In genomic region chrX:31110657-31111056, GRCh38 we compare ENCODE assay signal across 29 cellular contexts. TPM values are rescaled to one million over a fixed set of nuclear protein-coding genes. Genes with fewer than 3 reads are reported as not detected.
A peak's percentile ranks its signal among the peaks of the same experiment; 100 is the strongest.
DNase-seq lines count a peak whose midpoint lies in the region; ATAC-seq, FAIRE-seq and TF ChIP-seq lines count a peak whose summit lies in the region.
"Had no signal": no experiment of that assay in that cellular context is flagged by ENCODE, and none has a peak within 500 bp of the region (broad histone marks: within the 10 kb centered on the region; RNA-seq: fewer than 3 reads in every experiment).

No MANE protein-coding gene starts in this region.

- CTCF ChIA-PET in SK-N-SH (lab: Yijun Ruan, JAX): no interaction called here

- H3K4me1 ChIP-seq in SK-N-SH (ENCODE audit: control insufficient read depth in 1 of 2, insufficient read depth in 2 of 2, low read depth in 1 of 2, low read length in 1 of 2) (no peaks in the 10 kb centered on the region), trophoblast cell (ENCODE audit: control insufficient read depth in 1 of 2, insufficient read depth in 2 of 2, low read length in 2 of 2) (no peaks in the 10 kb centered on the region)
- H3K4me1 ChIP-seq: BE2C, BLaER1 had no signal

- H3K36me3 ChIP-seq in SK-N-SH (replicated peaks in 1 of 2; ENCODE audit: control insufficient read depth in 1 of 2, insufficient read depth in 2 of 2, low read length in 1 of 2) (no peaks in the 10 kb centered on the region), bronchial epithelial cell (ENCODE audit: control insufficient read depth, insufficient read depth, low read length) (no peaks in the 10 kb centered on the region), trophoblast cell (ENCODE audit: control insufficient read depth in 1 of 2, insufficient read depth in 2 of 2, low read length in 2 of 2) (no peaks in the 10 kb centered on the region)
- H3K36me3 ChIP-seq: BE2C, BLaER1 had no signal

- H4K12ac ChIP-seq in trophoblast cell (ENCODE audit: low read depth, low read length): no peak overlapping the region

- no peak overlapping the region for H3K4ac ChIP-seq in trophoblast cell (ENCODE audit: low read depth, low read length)

- H3F3A ChIP-seq in SK-N-SH (replicated peaks; ENCODE audit: insufficient read depth): no peaks in the 10 kb centered on the region

- H3K4me2 ChIP-seq in SK-N-SH (no peak overlapping the region), trophoblast cell (ENCODE audit: low read length) (no peak overlapping the region)
- H3K4me2 ChIP-seq: BLaER1 had no signal

- no peak overlapping the region for H2AFZ ChIP-seq in SK-N-SH (ENCODE audit: low read depth)
- H2AFZ ChIP-seq in trophoblast cell (ENCODE audit: insufficient read depth, low read length, poor library complexity): no peak overlapping the region

- no peak for DNase-seq in SK-N-SH
- DNase-seq in bronchial epithelial cell (ENCODE audit: low read depth): peak; percentile 24
- DNase-seq in trophoblast cell: no peak
- DNase-seq: 8988T; ACHN; BE2C; C1 segment of cervical spinal cord; CD4-positive, alpha-beta memory T cell; CD4-positive, CD25-positive, alpha-beta regulatory T cell; CD8-positive, alpha-beta memory T cell; COR-L47; DMS 273 treated with DMSO at 0.1 percent for 48 hours; DMS153; DMS79; DND-41; EL; GDM1 had no signal

- H3K27ac ChIP-seq in SK-N-SH (ENCODE audit: low read depth in 2 of 2, low read length in 1 of 2): peak overlapping the region in 1 of 2 experiments; percentile 43; a peak in 1 of 4 replicates
- H3K27ac ChIP-seq in trophoblast cell (ENCODE audit: low read depth, low read length): no peak overlapping the region
- H3K27ac ChIP-seq: BLaER1 had no signal

- H3K9me3 ChIP-seq in SK-N-SH (no peaks in the 10 kb centered on the region), trophoblast cell (ENCODE audit: insufficient read depth, low read depth, low read length) (no peaks in the 10 kb centered on the region)
- H3K9me3 ChIP-seq: BE2C had no signal

- no peak overlapping the region for H2AK5ac ChIP-seq in trophoblast cell (ENCODE audit: low read length)

- H2BK5ac ChIP-seq in trophoblast cell (ENCODE audit: low read depth, low read length, poor library complexity): no peak overlapping the region

- no peak overlapping the region for H3K23ac ChIP-seq in trophoblast cell (ENCODE audit: low read length)

- H3K27me3 ChIP-seq in SK-N-SH (ENCODE audit: insufficient read depth): no peaks in the 10 kb centered on the region
- no peaks in the 10 kb centered on the region for H3K27me3 ChIP-seq in bronchial epithelial cell (ENCODE audit: control insufficient read depth, insufficient read depth, low read length)
- no peaks in the 10 kb centered on the region for H3K27me3 ChIP-seq in trophoblast cell (ENCODE audit: insufficient read depth, low read length)
- H3K27me3 ChIP-seq: BE2C had no signal

- no peak for ATAC-seq in SK-N-SH treated with all-trans-retinoic acid at 6 μM for 48 hours
- no peak for ATAC-seq in HG03432 (IDR thresholded peaks at IDR 0.05; ENCODE audit: unreplicated experiment)
- ATAC-seq: GM12878 had no signal

- TF ChIP-seq CTCF in SK-N-SH (IDR thresholded peaks at IDR 0.05) (no peak), bronchial epithelial cell (IDR thresholded peaks at IDR 0.05; ENCODE audit: insufficient read depth, low read length, severe bottlenecking) (no peak)

- no peak overlapping the region for H3K14ac ChIP-seq in trophoblast cell (ENCODE audit: low read length)

- H3K4me3 ChIP-seq in SK-N-SH (ENCODE audit: low read depth in 2 of 2, low read length in 1 of 2) (no peak overlapping the region), bronchial epithelial cell (ENCODE audit: low read depth, low read length) (no peak overlapping the region), trophoblast cell (ENCODE audit: low read depth, low read length) (no peak overlapping the region)
- H3K4me3 ChIP-seq: BLaER1, GM12878 had no signal

- H4K20me1 ChIP-seq in SK-N-SH (ENCODE audit: insufficient read depth): no peaks in the 10 kb centered on the region
- H4K20me1 ChIP-seq: BLaER1 had no signal

- no peak overlapping the region for H4K8ac ChIP-seq in trophoblast cell (ENCODE audit: low read depth, low read length)

- H3K79me2 ChIP-seq in SK-N-SH (ENCODE audit: insufficient read depth) (no peaks in the 10 kb centered on the region), trophoblast cell (ENCODE audit: control insufficient read depth, insufficient read depth, low read length, poor library complexity) (no peaks in the 10 kb centered on the region)

- TF ChIP-seq RAD21 in SK-N-SH (IDR thresholded peaks at IDR 0.05; ENCODE audit: low read length): no peak

- H3K9me2 ChIP-seq in SK-N-SH: no peaks in the 10 kb centered on the region

- no peak overlapping the region for H2BK120ac ChIP-seq in trophoblast cell (ENCODE audit: insufficient read depth, low read length, poor library complexity)

- no peak overlapping the region for H3K18ac ChIP-seq in trophoblast cell (ENCODE audit: low read length)

- TF ChIP-seq EP300 in SK-N-SH (IDR thresholded peaks at IDR 0.05; ENCODE audit: borderline replicate concordance in 1 of 2, low read depth in 1 of 2, low read length in 1 of 2): peak in 1 of 2 experiments; percentile 66; a peak in 2 of 4 replicates

- no peak overlapping the region for H4K91ac ChIP-seq in trophoblast cell (ENCODE audit: low read depth, low read length)

- 26% methylated on average over 6 of the region's 6 CpGs for WGBS in SK-N-SH (ENCODE audit: low lambda C conversion rate)
- no CpG with 5 or more reads among the region's 6 CpGs for WGBS in trophoblast cell (ENCODE audit: extremely low coverage, insufficient coverage, insufficient read length)

- POLR2A ChIA-PET in SK-N-SH (lab: Yijun Ruan, JAX): no interaction called here

- no peak overlapping the region for H3K9ac ChIP-seq in SK-N-SH
- no peak overlapping the region for H3K9ac ChIP-seq in trophoblast cell (ENCODE audit: low read length)
- H3K9ac ChIP-seq: BLaER1 had no signal

- no peak overlapping the region for H2BK12ac ChIP-seq in trophoblast cell (ENCODE audit: low read length)

- no peaks in the 10 kb centered on the region for H3K79me1 ChIP-seq in trophoblast cell (ENCODE audit: low read length)

- no peak for FAIRE-seq in bronchial epithelial cell (lab: Jason Lieb, UNC)
- FAIRE-seq: A204.1, GM12878, GM12892, GM18507 had no signal

TF ChIP-seq in SK-N-SH, 30 proteins besides CTCF, POLR2A, EP300 and RAD21:
- TF ChIP-seq GATA2 (CRISPR knock-in tag; IDR thresholded peaks at IDR 0.05): peak; percentile 67
- no peak for TF ChIP-seq FOXM1 (IDR thresholded peaks at IDR 0.05; ENCODE audit: low read depth)
- no peak for TF ChIP-seq MEF2A (IDR thresholded peaks at IDR 0.05; ENCODE audit: borderline replicate concordance, low read depth)
- TF ChIP-seq YY1 (IDR thresholded peaks at IDR 0.05; ENCODE audit: low read depth): no peak
- no peak for TF ChIP-seq POLR2AphosphoS5 (IDR thresholded peaks at IDR 0.05; ENCODE audit: low read depth, low read length)
- TF ChIP-seq TEAD4 (IDR thresholded peaks at IDR 0.05; ENCODE audit: borderline replicate concordance, insufficient read depth): no peak
- TF ChIP-seq RCOR1 (IDR thresholded peaks at IDR 0.05; ENCODE audit: low read length): 0 out of 2 replicates have a peak, but pooled peaks have one; percentile 27
- no peak for TF ChIP-seq SMC3 (IDR thresholded peaks at IDR 0.05; ENCODE audit: low read depth, low read length)
- no peak for TF ChIP-seq JUND (IDR thresholded peaks at IDR 0.05)
- no peak for TF ChIP-seq CHD2 (IDR thresholded peaks at IDR 0.05; ENCODE audit: low read length, partially characterized antibody)
- no peak for TF ChIP-seq SIN3A (IDR thresholded peaks at IDR 0.05; ENCODE audit: borderline replicate concordance, low read depth, low read length)
- TF ChIP-seq USF1 (IDR thresholded peaks at IDR 0.05; ENCODE audit: borderline replicate concordance, low read depth): no peak

TF ChIP-seq in SK-N-SH treated with all-trans-retinoic acid at 6 μM for 48 hours, 23 proteins besides CTCF, POLR2A, EP300 and RAD21:
- TF ChIP-seq BACH2 (CRISPR knock-in tag; IDR thresholded peaks at IDR 0.05; ENCODE audit: borderline replicate concordance): no peak
- TF ChIP-seq GLIS3 (CRISPR knock-in tag; IDR thresholded peaks at IDR 0.05): no peak
- no peak for TF ChIP-seq TOX (CRISPR knock-in tag; IDR thresholded peaks at IDR 0.05; ENCODE audit: borderline replicate concordance)
- TF ChIP-seq TCF4 (CRISPR knock-in tag; IDR thresholded peaks at IDR 0.05; ENCODE audit: borderline replicate concordance): peak; percentile 44; the same call in 1 of the 2 replicates
- TF ChIP-seq OSR1 (CRISPR knock-in tag; IDR thresholded peaks at IDR 0.05): no peak
- no peak for TF ChIP-seq PATZ1 (CRISPR knock-in tag; IDR thresholded peaks at IDR 0.05; ENCODE audit: borderline replicate concordance)
- TF ChIP-seq ZNF565 (CRISPR knock-in tag; conservative IDR thresholded peaks at IDR 0.05; ENCODE audit: low read depth): no peak

RNA-seq across cellular contexts. Expression of gene FTHL17, which starts 38.8 kb away (rescaled TPM):
- polyA plus RNA-seq in SK-N-SH (2012; rRNA removed): not detected in 2 replicates
- not detected in 2 replicates for polyA plus RNA-seq in SK-N-SH (2012; cell fraction: cytosol; rRNA removed)
- not detected in 2 replicates for polyA plus RNA-seq in SK-N-SH (2012; cell fraction: nucleus; rRNA removed)
- total RNA-seq in bronchial epithelial cell: not detected in 2 replicates
- not detected in 2 replicates for polyA plus RNA-seq in trophoblast cell (2013)
- total RNA-seq: A673; CD4-positive, alpha-beta memory T cell; CD4-positive, CD25-positive, alpha-beta regulatory T cell; CD8-positive, alpha-beta memory T cell; Daoy; G401; GM12878 had no signal
- polyA plus RNA-seq: AG04450; CD14-positive monocyte; CD4-positive, alpha-beta memory T cell; CD4-positive, CD25-positive, alpha-beta regulatory T cell; CD8-positive, alpha-beta memory T cell; GM12878 had no signal
